ENCODE assay signal across 33 cellular contexts in the genomic region with DNA sequence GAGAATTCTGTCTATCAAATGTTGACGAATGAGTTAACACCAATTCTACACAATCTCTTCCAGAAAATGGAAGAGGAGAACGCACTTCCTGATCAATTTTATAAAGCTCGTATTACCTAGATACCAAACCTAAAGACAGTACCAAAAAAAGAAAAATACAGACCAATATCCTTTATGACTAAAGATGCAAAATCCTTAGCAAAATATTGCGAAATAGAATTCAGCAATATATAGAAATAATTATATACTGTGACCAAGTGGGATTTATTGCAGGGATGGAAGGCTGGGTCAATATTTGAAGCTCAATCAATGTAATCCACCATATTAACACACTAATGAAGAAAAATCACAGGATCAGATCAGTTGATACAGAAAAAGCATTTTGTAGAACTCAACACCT. TPM values are rescaled to one million over a fixed set of nuclear protein-coding genes. Genes with fewer than 3 reads are reported as not detected.
"Had no signal": no experiment of that assay in that cellular context is flagged by ENCODE, and none has a peak within 500 bp of the region (broad histone marks: within the 10 kb centered on the region; RNA-seq: fewer than 3 reads in every experiment).

No MANE protein-coding gene starts in this region.

- H3K4me2 ChIP-seq: SK-N-SH had no signal

- FAIRE-seq: astrocyte, TTC549 had no signal

- H3K9me3 Mint-ChIP-seq: activated CD4-positive, alpha-beta T cell treated with anti-CD3 and anti-CD28 coated beads, Interleukin-2, amount 10 ng/mL, durations not matched to agents 24 days and 14 days; activated naive CD4-positive, alpha-beta T cell treated with anti-CD3 and anti-CD28 coated beads for 36 hours; activated naive CD4-positive, alpha-beta T cell treated with anti-CD3 and anti-CD28 coated beads, Interleukin-2, amount 50 U/mL, for 72 hours; activated T-cell treated with anti-CD3 and anti-CD28 coated beads, Interleukin-2, amount 50 U/mL, for 4 hours; activated T-helper 1 cell treated with anti-CD3 and anti-CD28 coated beads, Interleukin-12 subunit alpha, Interleukin-12 subunit beta, Interleukin-2, Interleukin-4 antibody, amounts not matched to agents 30 ng/mL and 10 ng/mL and 1 ng/mL, durations not matched to agents 14 hours and 24 hours and 36 hours; T-helper 1 cell treated with Interleukin-12 subunit alpha and Interleukin-12 subunit beta and Interleukin-4 antibody, amounts not matched to agents 30 μg/mL and 1 μg/mL, for 36 hours; T-helper 2 cell treated with Interferon-gamma antibody and Interleukin-4, amounts not matched to agents 5 μg/mL and 100 μg/mL, for 36 hours had no signal

- H3K9me3 ChIP-seq: adrenal gland, body of pancreas, breast epithelium, Peyer's patch, SJSA1, SK-N-SH had no signal

- H3K27ac ChIP-seq: adrenal gland, body of pancreas, breast epithelium, Peyer's patch, SJSA1 had no signal

- H3K27me3 ChIP-seq: adrenal gland, body of pancreas, breast epithelium, Peyer's patch, SJSA1 had no signal

- H3K4me1 ChIP-seq: body of pancreas, breast epithelium, Peyer's patch, SJSA1 had no signal

- H3K27ac Mint-ChIP-seq: activated CD4-positive, alpha-beta T cell treated with anti-CD3 and anti-CD28 coated beads, Interleukin-2, amount 10 ng/mL, durations not matched to agents 24 days and 14 days; activated naive CD4-positive, alpha-beta T cell treated with anti-CD3 and anti-CD28 coated beads for 36 hours; activated T-helper 1 cell treated with anti-CD3 and anti-CD28 coated beads, Interleukin-12 subunit alpha, Interleukin-12 subunit beta, Interleukin-2, Interleukin-4 antibody, amounts not matched to agents 30 ng/mL and 10 ng/mL and 1 ng/mL, durations not matched to agents 14 hours and 24 hours and 36 hours; T-helper 1 cell treated with Interleukin-12 subunit alpha and Interleukin-12 subunit beta and Interleukin-4 antibody, amounts not matched to agents 30 μg/mL and 1 μg/mL, for 36 hours; T-helper 2 cell treated with Interferon-gamma antibody and Interleukin-4, amounts not matched to agents 5 μg/mL and 100 μg/mL, for 36 hours had no signal

- H3K27me3 Mint-ChIP-seq: activated CD4-positive, alpha-beta T cell treated with anti-CD3 and anti-CD28 coated beads, Interleukin-2, amount 10 ng/mL, durations not matched to agents 24 days and 14 days had no signal

- H3K4me3 Mint-ChIP-seq: activated CD4-positive, alpha-beta T cell treated with anti-CD3 and anti-CD28 coated beads, Interleukin-2, amount 10 ng/mL, durations not matched to agents 24 days and 14 days; activated naive CD4-positive, alpha-beta T cell treated with anti-CD3 and anti-CD28 coated beads for 36 hours; activated T-cell treated with anti-CD3 and anti-CD28 coated beads, Interleukin-2, amount 50 U/mL, for 4 hours; activated T-helper 1 cell treated with anti-CD3 and anti-CD28 coated beads, Interleukin-12 subunit alpha, Interleukin-12 subunit beta, Interleukin-2, Interleukin-4 antibody, amounts not matched to agents 30 ng/mL and 10 ng/mL and 1 ng/mL, durations not matched to agents 14 hours and 24 hours and 36 hours; T-helper 1 cell treated with Interleukin-12 subunit alpha and Interleukin-12 subunit beta and Interleukin-4 antibody, amounts not matched to agents 30 μg/mL and 1 μg/mL, for 36 hours; T-helper 2 cell treated with Interferon-gamma antibody and Interleukin-4, amounts not matched to agents 5 μg/mL and 100 μg/mL, for 36 hours had no signal

- DNase-seq: activated CD4-positive, alpha-beta T cell treated with anti-CD3 and anti-CD28 coated beads, Interleukin-2, amount 10 ng/mL, durations not matched to agents 24 days and 14 days; activated CD4-positive, alpha-beta T cell treated with anti-CD3 and anti-CD28 coated beads, Interleukin-2, amount 50 U/mL, for 4 hours; activated CD8-positive, alpha-beta memory T cell treated with anti-CD3 and anti-CD28 coated beads, Interleukin-2, amount 50 U/mL, for 4 hours; activated gamma-delta T cell treated with Interleukin-2 at 50 U/mL for 16 hours; activated naive CD4-positive, alpha-beta T cell treated with anti-CD3 and anti-CD28 coated beads for 36 hours; activated T-cell treated with anti-CD3 and anti-CD28 coated beads for 4 hours; activated T-cell treated with anti-CD3 and anti-CD28 coated beads, Interleukin-2, amount 50 U/mL, for 4 hours; adrenal gland; body of pancreas; NCI-H1092 treated with DMSO at 0.1 percent for 48 hours; NCI-H1417; NCI-H146; NCI-H187; NCI-H2029 treated with DMSO at 0.1 percent for 48 hours; NCI-H2107; NCI-H2171; NCI-H510A; NCI-H526; NCI-H748 treated with DMSO at 0.1 percent for 48 hours; NK-92 treated with Interleukin-12 subunit alpha and Interleukin-12 subunit beta, amount 100 ng/mL, for 24 hours; PC-3; Peyer's patch; RPMI8226; SHP77 treated with DMSO at 0.1 percent for 48 hours; SK-N-SH had no signal

- H3K4me3 ChIP-seq: adrenal gland, body of pancreas, breast epithelium, Peyer's patch, SJSA1 had no signal

- ATAC-seq: activated naive CD4-positive, alpha-beta T cell treated with anti-CD3 and anti-CD28 coated beads, Interleukin-2, amount 50 U/mL, for 72 hours; activated T-cell treated with anti-CD3 and anti-CD28 coated beads, Interleukin-2, amount 50 U/mL, for 4 hours; body of pancreas; PC-3 had no signal

- H3K9ac ChIP-seq: SK-N-SH had no signal

RNA-seq across cellular contexts. Expression of gene DERL3, which starts 26.4 kb away (rescaled TPM):
- total RNA-seq: PC-3, SJSA1 had no signal
- polyA plus RNA-seq: SK-N-SH had no signal
